ENCODE assay signal across 2 cellular contexts in the genomic region with DNA sequence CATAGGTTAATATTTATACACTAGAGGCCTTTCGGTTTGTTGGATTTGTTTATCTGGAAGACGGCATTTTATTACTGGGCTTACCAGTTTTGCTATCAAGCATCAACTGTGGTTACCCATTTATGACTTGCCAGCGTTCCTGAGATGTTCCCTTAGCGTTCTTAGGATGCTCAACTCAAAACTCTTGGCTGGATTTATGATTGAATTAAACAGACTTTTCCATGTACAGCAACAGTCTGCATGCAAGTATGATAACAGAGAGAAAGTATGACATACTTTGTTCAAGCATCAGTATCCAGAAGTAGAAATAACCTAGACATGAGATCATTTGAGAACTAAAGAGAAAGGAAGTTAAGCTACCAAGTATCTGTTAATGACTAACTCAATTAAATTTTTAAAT.
TF ChIP-seq lines count a peak whose summit lies in the region.

No MANE protein-coding gene starts in this region.

TF ChIP-seq in A549, 52 proteins besides CTCF, POLR2A, EP300 and RAD21 (continued from another document):
- TF ChIP-seq, protein P1, sequence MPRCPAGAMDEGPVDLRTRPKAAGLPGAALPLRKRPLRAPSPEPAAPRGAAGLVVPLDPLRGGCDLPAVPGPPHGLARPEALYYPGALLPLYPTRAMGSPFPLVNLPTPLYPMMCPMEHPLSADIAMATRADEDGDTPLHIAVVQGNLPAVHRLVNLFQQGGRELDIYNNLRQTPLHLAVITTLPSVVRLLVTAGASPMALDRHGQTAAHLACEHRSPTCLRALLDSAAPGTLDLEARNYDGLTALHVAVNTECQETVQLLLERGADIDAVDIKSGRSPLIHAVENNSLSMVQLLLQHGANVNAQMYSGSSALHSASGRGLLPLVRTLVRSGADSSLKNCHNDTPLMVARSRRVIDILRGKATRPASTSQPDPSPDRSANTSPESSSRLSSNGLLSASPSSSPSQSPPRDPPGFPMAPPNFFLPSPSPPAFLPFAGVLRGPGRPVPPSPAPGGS (IDR thresholded peaks at IDR 0.05): no peak
- TF ChIP-seq HEYL (CRISPR knock-in tag; IDR thresholded peaks at IDR 0.05) (no peak), GATA3 (IDR thresholded peaks at IDR 0.05; ENCODE audit: borderline replicate concordance) (no peak), ZNF302 (CRISPR knock-in tag; IDR thresholded peaks at IDR 0.05) (no peak), HOXB5 (CRISPR knock-in tag; IDR thresholded peaks at IDR 0.05) (no peak), SMC3 (IDR thresholded peaks at IDR 0.05) (no peak), HOXB13 (CRISPR knock-in tag; IDR thresholded peaks at IDR 0.05; ENCODE audit: low read depth) (no peak), BHLHE40 (IDR thresholded peaks at IDR 0.05; ENCODE audit: low read depth, low read length) (no peak), JUN (IDR thresholded peaks at IDR 0.05) (no peak)
- TF ChIP-seq, protein P2, sequence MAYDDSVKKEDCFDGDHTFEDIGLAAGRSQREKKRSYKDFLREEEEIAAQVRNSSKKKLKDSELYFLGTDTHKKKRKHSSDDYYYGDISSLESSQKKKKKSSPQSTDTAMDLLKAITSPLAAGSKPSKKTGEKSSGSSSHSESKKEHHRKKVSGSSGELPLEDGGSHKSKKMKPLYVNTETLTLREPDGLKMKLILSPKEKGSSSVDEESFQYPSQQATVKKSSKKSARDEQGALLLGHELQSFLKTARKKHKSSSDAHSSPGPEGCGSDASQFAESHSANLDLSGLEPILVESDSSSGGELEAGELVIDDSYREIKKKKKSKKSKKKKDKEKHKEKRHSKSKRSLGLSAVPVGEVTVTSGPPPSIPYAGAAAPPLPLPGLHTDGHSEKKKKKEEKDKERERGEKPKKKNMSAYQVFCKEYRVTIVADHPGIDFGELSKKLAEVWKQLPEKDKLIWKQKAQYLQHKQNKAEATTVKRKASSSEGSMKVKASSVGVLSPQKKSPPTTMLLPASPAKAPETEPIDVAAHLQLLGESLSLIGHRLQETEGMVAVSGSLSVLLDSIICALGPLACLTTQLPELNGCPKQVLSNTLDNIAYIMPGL (CRISPR knock-in tag; IDR thresholded peaks at IDR 0.05; ENCODE audit: borderline replicate concordance): no peak

TF ChIP-seq in endothelial cell of umbilical vein, 7 proteins besides CTCF, POLR2A, EP300 and RAD21 (continued from another document):
- TF ChIP-seq FOS (IDR thresholded peaks at IDR 0.05; ENCODE audit: borderline replicate concordance, insufficient read depth, low read length): no peak
